Comparison of ENCODE assay signal across 17 cellular contexts in the genomic region with DNA sequence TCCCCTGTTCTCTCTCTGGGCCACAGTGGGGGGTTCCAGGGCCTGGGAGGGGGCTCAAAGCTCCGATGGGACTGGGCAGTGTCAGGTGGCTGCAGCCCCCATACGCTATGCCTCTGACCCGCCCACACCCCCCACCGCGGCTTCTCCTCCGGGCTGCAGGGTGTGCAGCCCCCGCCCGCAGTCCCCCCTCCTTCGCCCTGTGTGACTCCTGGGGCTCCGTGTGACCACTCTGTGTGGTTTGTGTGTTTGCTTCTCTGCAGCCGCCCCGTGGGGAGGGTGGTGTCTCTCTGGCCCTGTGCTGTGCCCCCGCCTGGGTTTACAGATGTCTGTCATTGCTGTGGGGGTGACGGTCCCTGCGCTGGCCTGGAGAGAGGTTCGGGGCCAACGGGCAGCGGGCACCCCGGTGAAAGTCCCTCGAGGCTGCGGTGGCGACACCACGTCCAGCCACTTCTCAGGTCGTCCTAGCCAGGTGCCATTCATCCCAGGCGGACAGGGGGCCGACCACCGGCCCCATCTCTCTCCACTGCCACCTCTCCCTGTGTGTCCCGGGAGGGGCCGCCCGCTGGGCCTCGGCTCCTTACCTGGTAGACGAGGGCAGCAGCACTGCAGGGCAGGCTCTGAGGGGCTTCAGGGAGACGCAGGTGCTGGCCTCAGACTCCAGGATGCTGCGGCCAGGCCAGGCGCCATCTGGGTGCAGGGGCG. TPM values are rescaled to one million over a fixed set of nuclear protein-coding genes. Genes with fewer than 3 reads are reported as not detected.
"Had no signal": no experiment of that assay in that cellular context is flagged by ENCODE, and none has a peak within 500 bp of the region (broad histone marks: within the 10 kb centered on the region; RNA-seq: fewer than 3 reads in every experiment).

No MANE protein-coding gene starts in this region.

- H3K27ac ChIP-seq: cardiac muscle cell had no signal

- H3K4me3 Mint-ChIP-seq: activated naive CD8-positive, alpha-beta T cell treated with anti-CD3 and anti-CD28 coated beads, Interleukin-2, amount 50 U/mL, for 24 hours; activated T-helper 17 cell treated with anti-CD3 and anti-CD28 coated beads, Interleukin-2, amount 50 U/mL, for 72 hours; natural killer cell; stimulated activated naive B cell treated with anti-CD40 and anti-IgM and Interleukin-4, amounts not matched to agents 10 μg/mL and 1 μg/mL and 100 μg/mL, for 72 hours; type B pancreatic cell had no signal

- H3K4me3 ChIP-seq: cardiac muscle cell had no signal

- ATAC-seq: activated CD4-positive, CD25-positive, alpha-beta regulatory T cell treated with anti-CD3 and anti-CD28 coated beads, Interleukin-2, amount 50 U/mL, for 24 hours; activated naive CD8-positive, alpha-beta T cell treated with anti-CD3 and anti-CD28 coated beads, Interleukin-2, amount 50 U/mL, for 24 hours; activated T-helper 17 cell treated with anti-CD3 and anti-CD28 coated beads, Interleukin-2, amount 50 U/mL, for 72 hours; natural killer cell; stimulated activated naive B cell treated with anti-CD40 and anti-IgM and Interleukin-4, amounts not matched to agents 10 μg/mL and 1 μg/mL and 100 μg/mL, for 72 hours had no signal

- H3K36me3 Mint-ChIP-seq: natural killer cell, type B pancreatic cell had no signal

- H3K36me3 ChIP-seq: cardiac muscle cell had no signal

- H3K27ac Mint-ChIP-seq: activated naive CD8-positive, alpha-beta T cell treated with anti-CD3 and anti-CD28 coated beads, Interleukin-2, amount 50 U/mL, for 24 hours; activated T-helper 17 cell treated with anti-CD3 and anti-CD28 coated beads, Interleukin-2, amount 50 U/mL, for 72 hours; natural killer cell; stimulated activated naive B cell treated with anti-CD40 and anti-IgM and Interleukin-4, amounts not matched to agents 10 μg/mL and 1 μg/mL and 100 μg/mL, for 72 hours; type B pancreatic cell had no signal

- H3K4me1 Mint-ChIP-seq: activated naive CD8-positive, alpha-beta T cell treated with anti-CD3 and anti-CD28 coated beads, Interleukin-2, amount 50 U/mL, for 24 hours; activated T-helper 17 cell treated with anti-CD3 and anti-CD28 coated beads, Interleukin-2, amount 50 U/mL, for 72 hours; natural killer cell; stimulated activated naive B cell treated with anti-CD40 and anti-IgM and Interleukin-4, amounts not matched to agents 10 μg/mL and 1 μg/mL and 100 μg/mL, for 72 hours had no signal

- H3K9me3 Mint-ChIP-seq: activated naive CD8-positive, alpha-beta T cell treated with anti-CD3 and anti-CD28 coated beads, Interleukin-2, amount 50 U/mL, for 24 hours; activated T-helper 17 cell treated with anti-CD3 and anti-CD28 coated beads, Interleukin-2, amount 50 U/mL, for 72 hours; natural killer cell; stimulated activated naive B cell treated with anti-CD40 and anti-IgM and Interleukin-4, amounts not matched to agents 10 μg/mL and 1 μg/mL and 100 μg/mL, for 72 hours; type B pancreatic cell had no signal

- DNase-seq: activated naive CD4-positive, alpha-beta T cell treated with Interleukin-2 at 50 U/mL for 16 hours; activated naive CD8-positive, alpha-beta T cell treated with anti-CD3 and anti-CD28 coated beads, Interleukin-2, amount 50 U/mL, for 24 hours; mesenchymal stem cell; natural killer cell; stimulated activated CD4-positive, alpha-beta T cell treated with anti-CD3 and anti-CD28 coated beads, Interleukin-4, amount 100 ng/mL, for 1 hour; stimulated activated naive B cell treated with anti-CD40 and anti-IgM and Interleukin-4, amounts not matched to agents 10 μg/mL and 1 μg/mL and 100 μg/mL, for 72 hours had no signal

RNA-seq across cellular contexts. Expression of gene SSTR5, which starts 5.5 kb away (rescaled TPM):
- total RNA-seq: activated CD8-positive, alpha-beta memory T cell treated with anti-CD3 and anti-CD28 coated beads for 36 hours; activated T-helper 17 cell treated with anti-CD3 and anti-CD28 coated beads, Interleukin-2, amount 50 U/mL, for 72 hours; astrocyte; cardiac muscle cell; esophagus mucosa; glomerular endothelial cell; liver; natural killer cell; subcutaneous adipose tissue had no signal
- polyA plus RNA-seq: cardiac muscle cell, liver had no signal

RNA-seq across cellular contexts. Expression of gene C1QTNF8, which starts 18.0 kb away (rescaled TPM):
- total RNA-seq: activated CD8-positive, alpha-beta memory T cell treated with anti-CD3 and anti-CD28 coated beads for 36 hours; activated T-helper 17 cell treated with anti-CD3 and anti-CD28 coated beads, Interleukin-2, amount 50 U/mL, for 72 hours; astrocyte; esophagus mucosa; glomerular endothelial cell; liver; mucosa of gallbladder; natural killer cell; subcutaneous adipose tissue had no signal
- polyA plus RNA-seq: cardiac muscle cell, liver had no signal
